17 cellular contexts compared by ENCODE assay signal in genomic region chr2:23203383-23203782, GRCh38.
A peak's percentile ranks its signal among the peaks of the same experiment; 100 is the strongest.
DNase-seq lines count a peak whose midpoint lies in the region; ATAC-seq, FAIRE-seq and TF ChIP-seq lines count a peak whose summit lies in the region.
"Had no signal": no experiment of that assay in that cellular context is flagged by ENCODE, and none has a peak within 500 bp of the region (broad histone marks: within the 10 kb centered on the region; RNA-seq: fewer than 3 reads in every experiment).

No MANE protein-coding gene starts in this region.

- no peaks in the 10 kb centered on the region for H3K36me3 ChIP-seq in GM12878 (ENCODE audit: control insufficient read depth in 2 of 2, insufficient read depth in 2 of 2, low read length in 1 of 2)

- intact Hi-C loops in GM12878 (cut with micrococcal nuclease; ENCODE audit: unreplicated experiment) = no loop called here

- no peak overlapping the region for H3K27ac Mint-ChIP-seq in effector memory CD8-positive, alpha-beta T cell
- H3K27ac Mint-ChIP-seq: B cell; CD4-positive, alpha-beta T cell; IgD-negative memory B cell had no signal

- no peaks in the 10 kb centered on the region for H3K36me3 Mint-ChIP-seq in effector memory CD8-positive, alpha-beta T cell (ENCODE audit: insufficient read depth)
- H3K36me3 Mint-ChIP-seq: IgD-negative memory B cell had no signal

- H3K27ac ChIP-seq in GM12878 (ENCODE audit: control insufficient read depth, insufficient read depth) (no peak overlapping the region), RWPE1 (no peak overlapping the region)

- ATAC-seq in GM12878 = no peak
- no peak for ATAC-seq in effector memory CD8-positive, alpha-beta T cell (replicated peaks)

- in situ Hi-C loops in GM12878 (cut with MboI) = no loop called here

- TF ChIP-seq EP300 in GM12878 (IDR thresholded peaks at IDR 0.05; ENCODE audit: borderline replicate concordance in 1 of 2, control insufficient read depth in 1 of 2, low read depth in 2 of 2, low read length in 2 of 2) = no peak

- DNase-seq in H54 (ENCODE audit: insufficient read length, low spot score) (no peak), GM12878 (ENCODE audit: low read depth, low spot score) (no peak), islet precursor cell (peak; percentile 4), RWPE1 (ENCODE audit: low spot score) (no peak), retina (no peak), cerebellar cortex (ENCODE audit: low spot score) (no peak)
- DNase-seq in effector memory CD8-positive, alpha-beta T cell = no peak
- DNase-seq: C1 segment of cervical spinal cord; Calu3; CD4-positive, alpha-beta T cell; DMS 273 treated with DMSO at 0.1 percent for 48 hours; GOT3; HCEC 1CT had no signal

- H3K4me2 ChIP-seq in GM12878 (ENCODE audit: control insufficient read depth, insufficient read depth) = no peak overlapping the region

- CTCF ChIA-PET in GM12878 (lab: Yijun Ruan, JAX) = interaction anchor here (1.6 kb wide), 1 partner anchor 10 kb away, joined by 7 read pairs; no protein-coding TSS in a partner anchor
- CTCF ChIA-PET in RWPE1 (lab: Yijun Ruan, JAX) = interaction anchor here (0.6 kb wide), 1 partner anchor 140 kb away, joined by 3 read pairs; no protein-coding TSS in a partner anchor

- no peaks in the 10 kb centered on the region for H3K4me1 Mint-ChIP-seq in effector memory CD8-positive, alpha-beta T cell (ENCODE audit: low read depth in 2 of 2)
- H3K4me1 Mint-ChIP-seq: B cell, IgD-negative memory B cell had no signal

- H3K4me1 ChIP-seq in GM12878 (ENCODE audit: control insufficient read depth, insufficient read depth, low read length) = no peaks in the 10 kb centered on the region

- no TSS peak for BruUV-seq in GM12878 (replicated peaks; lab: Mats Ljungman, UMichigan)

- no peak overlapping the region for H3K4me3 ChIP-seq in GM12878

- TF ChIP-seq POLR2A in H54 (IDR thresholded peaks at IDR 0.05; ENCODE audit: low read depth, low read length) (no peak), GM12878 (IDR thresholded peaks at IDR 0.05; ENCODE audit: low read depth, low read length) (no peak)

- H2AFZ ChIP-seq in GM12878 (ENCODE audit: control insufficient read depth, low read depth, low read length) = no peak overlapping the region

- H3K27me3 ChIP-seq in GM12878 (replicated peaks in 1 of 2; ENCODE audit: control insufficient read depth in 2 of 2, insufficient read depth in 2 of 2, low read length in 1 of 2) = no peaks in the 10 kb centered on the region

- FAIRE-seq in H54 (lab: Jason Lieb, UNC) (peak; percentile 41), GM12878 (lab: Jason Lieb, UNC) (peak; percentile 18)
- FAIRE-seq: A204.1, GM19239 had no signal

- H3K9ac ChIP-seq in GM12878 (ENCODE audit: control insufficient read depth, insufficient read depth, low read length) = no peak overlapping the region

- H3K4me3 Mint-ChIP-seq in effector memory CD8-positive, alpha-beta T cell = no peak overlapping the region
- H3K4me3 Mint-ChIP-seq: B cell; CD4-positive, alpha-beta T cell; IgD-negative memory B cell had no signal

- TF ChIP-seq RAD21 in GM12878 (IDR thresholded peaks at IDR 0.05; ENCODE audit: insufficient read depth, low read depth, low read length) = no peak

- H3K9me3 Mint-ChIP-seq in effector memory CD8-positive, alpha-beta T cell = peaks cover 4 to 8% of the 10 kb centered on the region in 2 donors

- no peaks in the 10 kb centered on the region for H4K20me1 ChIP-seq in GM12878 (ENCODE audit: control insufficient read depth, insufficient read depth)

- H3K9me3 ChIP-seq in GM12878 (replicated peaks; ENCODE audit: control insufficient read depth, insufficient read depth, low read length) = no peaks in the 10 kb centered on the region

- RAD21 ChIA-PET in GM12878 (lab: Charles Lee; ENCODE audit: unreplicated experiment) = no interaction called here

- H3K79me2 ChIP-seq in GM12878 (ENCODE audit: control insufficient read depth, insufficient read depth, low read length) = no peaks in the 10 kb centered on the region

- TF ChIP-seq CTCF in GM12878 (IDR thresholded peaks at IDR 0.05 in 2 of 3, conservative IDR thresholded peaks at IDR 0.05 in 1 of 3; ENCODE audit: control insufficient read depth in 2 of 3, extremely low read depth in 1 of 3, insufficient read depth in 1 of 3, low read depth in 3 of 3, low read length in 3 of 3) (no peak), RWPE1 (conservative IDR thresholded peaks at IDR 0.05; ENCODE audit: low read depth) (no peak)

- no peaks in the 10 kb centered on the region for H3K27me3 Mint-ChIP-seq in effector memory CD8-positive, alpha-beta T cell

- SMC1A ChIA-PET in GM12878 (lab: Charles Lee; ENCODE audit: uncharacterized antibody, unreplicated experiment) = interaction anchor here (0.7 kb wide), 1 partner anchor 19 kb away, joined by 3 read pairs; no protein-coding TSS in a partner anchor

- POLR2A ChIA-PET in GM12878 (lab: Charles Lee) (no interaction called here), RWPE1 (lab: Yijun Ruan, JAX; ENCODE audit: low non-redundant PET) (no interaction called here)

TF ChIP-seq in GM12878, 131 proteins besides CTCF, POLR2A, EP300 and RAD21:
- TF ChIP-seq, protein P1, sequence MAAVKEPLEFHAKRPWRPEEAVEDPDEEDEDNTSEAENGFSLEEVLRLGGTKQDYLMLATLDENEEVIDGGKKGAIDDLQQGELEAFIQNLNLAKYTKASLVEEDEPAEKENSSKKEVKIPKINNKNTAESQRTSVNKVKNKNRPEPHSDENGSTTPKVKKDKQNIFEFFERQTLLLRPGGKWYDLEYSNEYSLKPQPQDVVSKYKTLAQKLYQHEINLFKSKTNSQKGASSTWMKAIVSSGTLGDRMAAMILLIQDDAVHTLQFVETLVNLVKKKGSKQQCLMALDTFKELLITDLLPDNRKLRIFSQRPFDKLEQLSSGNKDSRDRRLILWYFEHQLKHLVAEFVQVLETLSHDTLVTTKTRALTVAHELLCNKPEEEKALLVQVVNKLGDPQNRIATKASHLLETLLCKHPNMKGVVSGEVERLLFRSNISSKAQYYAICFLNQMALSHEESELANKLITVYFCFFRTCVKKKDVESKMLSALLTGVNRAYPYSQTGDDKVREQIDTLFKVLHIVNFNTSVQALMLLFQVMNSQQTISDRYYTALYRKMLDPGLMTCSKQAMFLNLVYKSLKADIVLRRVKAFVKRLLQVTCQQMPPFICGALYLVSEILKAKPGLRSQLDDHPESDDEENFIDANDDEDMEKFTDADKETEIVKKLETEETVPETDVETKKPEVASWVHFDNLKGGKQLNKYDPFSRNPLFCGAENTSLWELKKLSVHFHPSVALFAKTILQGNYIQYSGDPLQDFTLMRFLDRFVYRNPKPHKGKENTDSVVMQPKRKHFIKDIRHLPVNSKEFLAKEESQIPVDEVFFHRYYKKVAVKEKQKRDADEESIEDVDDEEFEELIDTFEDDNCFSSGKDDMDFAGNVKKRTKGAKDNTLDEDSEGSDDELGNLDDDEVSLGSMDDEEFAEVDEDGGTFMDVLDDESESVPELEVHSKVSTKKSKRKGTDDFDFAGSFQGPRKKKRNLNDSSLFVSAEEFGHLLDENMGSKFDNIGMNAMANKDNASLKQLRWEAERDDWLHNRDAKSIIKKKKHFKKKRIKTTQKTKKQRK (IDR thresholded peaks at IDR 0.05; ENCODE audit: low read depth, low read length) = no peak
- TF ChIP-seq ZSCAN29 (IDR thresholded peaks at IDR 0.05) (no peak), SIN3A (IDR thresholded peaks at IDR 0.05; ENCODE audit: low read depth, low read length) (no peak), MEF2A (IDR thresholded peaks at IDR 0.05; ENCODE audit: insufficient read depth, low read depth, low read length) (no peak), NFXL1 (IDR thresholded peaks at IDR 0.05; ENCODE audit: borderline replicate concordance) (no peak), BRCA1 (IDR thresholded peaks at IDR 0.05; ENCODE audit: low read depth, low read length) (no peak), SREBF1 (IDR thresholded peaks at IDR 0.05; ENCODE audit: low read length) (no peak), IKZF2 (IDR thresholded peaks at IDR 0.05) (no peak), NR2C1 (IDR thresholded peaks at IDR 0.05) (no peak), IRF3 (IDR thresholded peaks at IDR 0.05) (no peak), RAD51 (IDR thresholded peaks at IDR 0.05) (no peak)
